8 cellular contexts compared by ENCODE assay signal in genomic region chr12:74890237-74890599, GRCh38.
DNase-seq lines count a peak whose midpoint lies in the region; ATAC-seq and TF ChIP-seq lines count a peak whose summit lies in the region.

No MANE protein-coding gene starts in this region.

- TF ChIP-seq EP300 in stomach (IDR thresholded peaks at IDR 0.05), result no peak

- H3K27me3 ChIP-seq in SJCRH30, result no peaks in the 10 kb centered on the region
- H3K27me3 ChIP-seq in upper lobe of right lung, result no peaks in the 10 kb centered on the region
- H3K27me3 ChIP-seq in stomach, result no peaks in the 10 kb centered on the region

- H3K36me3 ChIP-seq in SJCRH30, result no peaks in the 10 kb centered on the region
- H3K36me3 ChIP-seq in upper lobe of right lung, result no peaks in the 10 kb centered on the region
- no peaks in the 10 kb centered on the region for H3K36me3 ChIP-seq in stomach

- TF ChIP-seq CTCF in upper lobe of right lung (IDR thresholded peaks at IDR 0.05) (no peak), stomach (IDR thresholded peaks at IDR 0.05) (no peak)

- H3K4me1 ChIP-seq in SJCRH30 (peaks cover 26% of the 10 kb centered on the region), upper lobe of right lung (peaks cover 4% of the 10 kb centered on the region), stomach (peaks cover 0 to 17% (median 5%) of the 10 kb centered on the region in 4 donors)

- H3K9me3 ChIP-seq in SJCRH30 (replicated peaks), result no peaks in the 10 kb centered on the region
- no peaks in the 10 kb centered on the region for H3K9me3 ChIP-seq in upper lobe of right lung
- no peaks in the 10 kb centered on the region for H3K9me3 ChIP-seq in stomach

- H3K27ac ChIP-seq in SJCRH30 (peak overlapping the region; percentile 16), upper lobe of right lung (no peak overlapping the region), stomach (no peak overlapping the region)

- TF ChIP-seq POLR2A in stomach (IDR thresholded peaks at IDR 0.05), result no peak

- 9 to 23% (median 15%) methylated on average over 4 of the region's 4 CpGs for WGBS in stomach, 5 donors

- ATAC-seq in GM18909 (IDR thresholded peaks at IDR 0.05; ENCODE audit: poor library complexity, unreplicated experiment) (peak; percentile 94), HG03066 (IDR thresholded peaks at IDR 0.05; ENCODE audit: low read depth, unreplicated experiment) (peak; percentile 85), upper lobe of right lung (peak; percentile 92)

- H3K4me3 ChIP-seq in SJCRH30, result peak overlapping the region; percentile 3; the same call in 1 of the 2 replicates
- H3K4me3 ChIP-seq in upper lobe of right lung, result no peak overlapping the region
- no peak overlapping the region for H3K4me3 ChIP-seq in stomach

- intact Hi-C loops in head of caudate nucleus (cut with DNase I) (no loop called here), upper lobe of right lung (cut with DNase I) (no loop called here), stomach (cut with DNase I; ENCODE audit: low total_unique reads) (no loop called here)

- DNase-seq in AG08396 (ENCODE audit: low spot score) (peak; percentile 64), SJCRH30 (peak; percentile 62 to 81), head of caudate nucleus (peak in 28 of 42 donors; percentile 1 to 80 (median 34)), upper lobe of right lung (no peak), stomach (no peak), DMS153 treated with DMSO at 0.1 percent for 48 hours (lab: John Stamatoyannopoulos, UW; ENCODE audit: unreplicated experiment) (no peak)

Comparison
In these comparisons a context has a peak if more than half of its experiments do, and no peak if none do; other contexts are left out.
1. DNase-seq: peak in AG08396 (single experiment), SJCRH30 (2 of 2) and head of caudate nucleus (28 of 42); none in upper lobe of right lung (single experiment), stomach (single experiment) and DMS153 treated with DMSO at 0.1 percent for 48 hours (single experiment).
2. Peak in every context shown above with its lines, with median percentiles within 50 percentile points of each other: ATAC-seq.